8 cellular contexts compared by ENCODE assay signal in genomic region chr9:129176786-129177442, GRCh38. TPM values are rescaled to one million over a fixed set of nuclear protein-coding genes. Genes with fewer than 3 reads are reported as not detected.
DNase-seq lines count a peak whose midpoint lies in the region; ATAC-seq and TF ChIP-seq lines count a peak whose summit lies in the region.

No MANE protein-coding gene starts in this region.

- peaks cover 9 to 20% (median 9%) of the 10 kb centered on the region in 3 donors for H3K4me1 Mint-ChIP-seq in CD8-positive, alpha-beta memory T cell
- H3K4me1 Mint-ChIP-seq in activated CD8-positive, alpha-beta memory T cell treated with anti-CD3 and anti-CD28 coated beads, Interleukin-2, amount 10 ng/mL, durations not matched to agents 7 days and 5 days: peaks cover 12% of the 10 kb centered on the region

- no peak for TF ChIP-seq POLR2A in ovary (IDR thresholded peaks at IDR 0.05)

- no peaks in the 10 kb centered on the region for H3K9me3 ChIP-seq in CD8-positive, alpha-beta memory T cell (ENCODE audit: low read length)
- H3K9me3 ChIP-seq in ovary: no peaks in the 10 kb centered on the region

- no peaks in the 10 kb centered on the region for H3K4me1 ChIP-seq in CD8-positive, alpha-beta memory T cell (ENCODE audit: insufficient read depth, low read length)
- H3K4me1 ChIP-seq in ovary (ENCODE audit: insufficient read depth): peaks cover 14% of the 10 kb centered on the region

- no peaks in the 10 kb centered on the region for H3K9me3 Mint-ChIP-seq in CD8-positive, alpha-beta memory T cell
- H3K9me3 Mint-ChIP-seq in activated CD8-positive, alpha-beta memory T cell treated with anti-CD3 and anti-CD28 coated beads, Interleukin-2, amount 10 ng/mL, durations not matched to agents 7 days and 5 days (ENCODE audit: low read depth): no peaks in the 10 kb centered on the region

- peak in 1 of 5 donors; percentile 18 for DNase-seq in CD8-positive, alpha-beta memory T cell
- DNase-seq in HL-60 (ENCODE audit: low read depth in 1 of 2, low spot score in 1 of 2) (peak in 1 of 2 experiments; percentile 30), foreskin fibroblast (peak in 1 of 2 donors; percentile 64), ovary (peak; percentile 55 to 74 (median 70)), A172 (ENCODE audit: low spot score) (no peak)
- peak; percentile 47 for DNase-seq in activated CD8-positive, alpha-beta memory T cell treated with anti-CD3 and anti-CD28 coated beads, Interleukin-2, amount 10 ng/mL, durations not matched to agents 7 days and 5 days

- intact Hi-C loops in ovary (cut with DNase I): loop anchor here (1.0 to 10.0 kb wide), 11 partner anchors 34 to 433 kb away; no protein-coding TSS in a partner anchor

- ATAC-seq in activated CD8-positive, alpha-beta memory T cell treated with anti-CD3 and anti-CD28 coated beads, Interleukin-2, amount 10 ng/mL, durations not matched to agents 7 days and 5 days: no peak
- no peak for ATAC-seq in GM18520 (IDR thresholded peaks at IDR 0.05; ENCODE audit: unreplicated experiment)
- ATAC-seq in HG02973 (IDR thresholded peaks at IDR 0.05; ENCODE audit: unreplicated experiment): no peak

- H3K4me3 Mint-ChIP-seq in CD8-positive, alpha-beta memory T cell: peak overlapping the region; percentile 88 to 98 (median 91)
- H3K4me3 Mint-ChIP-seq in activated CD8-positive, alpha-beta memory T cell treated with anti-CD3 and anti-CD28 coated beads, Interleukin-2, amount 10 ng/mL, durations not matched to agents 7 days and 5 days: peak overlapping the region; percentile 74

- 0 to 1% (median 1%) methylated on average over 45 to 70 of the region's 70 CpGs for WGBS in ovary, 3 donors

- H3K27me3 ChIP-seq in CD8-positive, alpha-beta memory T cell (ENCODE audit: insufficient read depth, low read length, poor library complexity, severe bottlenecking): peaks cover 4% of the 10 kb centered on the region
- H3K27me3 ChIP-seq in HL-60 (ENCODE audit: insufficient read depth, poor library complexity, severe bottlenecking): no peaks in the 10 kb centered on the region
- no peaks in the 10 kb centered on the region for H3K27me3 ChIP-seq in ovary

- TF ChIP-seq EP300 in ovary (IDR thresholded peaks at IDR 0.05): no peak

- CTCF ChIA-PET in CD8-positive, alpha-beta memory T cell (lab: Charles Lee): interaction anchor here (0.6 to 8.8 kb wide), 12 partner anchors 10 to 1783 kb away, joined by 3 to 122 read pairs (median 6); no protein-coding TSS in a partner anchor
- CTCF ChIA-PET in activated CD8-positive, alpha-beta memory T cell treated with anti-CD3 and anti-CD28 coated beads, Interleukin-2, amount 10 ng/mL, durations not matched to agents 7 days and 5 days (lab: Charles Lee): interaction anchor here (0.8 to 13.4 kb wide), 10 partner anchors 11 to 448 kb away, joined by 3 to 249 read pairs (median 6); partner anchors contain the start of gene NTMT1

- H3K36me3 ChIP-seq in CD8-positive, alpha-beta memory T cell (ENCODE audit: insufficient read depth, low read length): no peaks in the 10 kb centered on the region
- no peaks in the 10 kb centered on the region for H3K36me3 ChIP-seq in ovary

- H3K27ac ChIP-seq in CD8-positive, alpha-beta memory T cell (ENCODE audit: low read depth, low read length): peak overlapping the region; percentile 72
- H3K27ac ChIP-seq in HL-60 (replicated peaks) (peak overlapping the region; percentile 67), ovary (peak overlapping the region; percentile 97 to 99)

- peaks cover 0 to 11% of the 10 kb centered on the region in 2 donors for H3K27me3 Mint-ChIP-seq in CD8-positive, alpha-beta memory T cell
- H3K27me3 Mint-ChIP-seq in activated CD8-positive, alpha-beta memory T cell treated with anti-CD3 and anti-CD28 coated beads, Interleukin-2, amount 10 ng/mL, durations not matched to agents 7 days and 5 days: peaks cover 19% of the 10 kb centered on the region

- no peak for TF ChIP-seq CTCF in HL-60 (IDR thresholded peaks at IDR 0.05; ENCODE audit: insufficient read depth, low read length)
- no peak for TF ChIP-seq CTCF in foreskin fibroblast (IDR thresholded peaks at IDR 0.05; ENCODE audit: low read depth, low read length)
- TF ChIP-seq CTCF in ovary (IDR thresholded peaks at IDR 0.05): peak in 1 of 3 donors; percentile 10

- H3K27ac Mint-ChIP-seq in CD8-positive, alpha-beta memory T cell: peak overlapping the region in 2 of 8 donors; percentile 58 to 60
- peak overlapping the region; percentile 19 for H3K27ac Mint-ChIP-seq in activated CD8-positive, alpha-beta memory T cell treated with anti-CD3 and anti-CD28 coated beads, Interleukin-2, amount 10 ng/mL, durations not matched to agents 7 days and 5 days

- POLR2A ChIA-PET in CD8-positive, alpha-beta memory T cell (lab: Charles Lee): interaction anchor here (0.6 to 4.9 kb wide), 8 partner anchors 34 to 862 kb away, joined by 5 to 36 read pairs (median 9); no protein-coding TSS in a partner anchor

- peaks cover 0 to 10% (median 0%) of the 10 kb centered on the region in 3 donors for H3K36me3 Mint-ChIP-seq in CD8-positive, alpha-beta memory T cell
- H3K36me3 Mint-ChIP-seq in activated CD8-positive, alpha-beta memory T cell treated with anti-CD3 and anti-CD28 coated beads, Interleukin-2, amount 10 ng/mL, durations not matched to agents 7 days and 5 days: no peaks in the 10 kb centered on the region

- H3K4me3 ChIP-seq in CD8-positive, alpha-beta memory T cell (ENCODE audit: low read length): peak overlapping the region; percentile 67
- H3K4me3 ChIP-seq in HL-60 (replicated peaks; ENCODE audit: insufficient read depth, low read length) (peak overlapping the region; percentile 77), foreskin fibroblast (ENCODE audit: low read depth in 1 of 2, low read length in 2 of 2) (peak overlapping the region; percentile 86 to 95), ovary (peak overlapping the region; percentile 52)

RNA-seq across cellular contexts. Expression of gene IER5L, which starts 1.1 kb away (rescaled TPM):
- 1 to 10 TPM; 2.8 to 3.0 TPM for total RNA-seq in CD8-positive, alpha-beta memory T cell
- polyA plus RNA-seq in CD8-positive, alpha-beta memory T cell: 0.16 TPM
- 1 to 10 TPM; 4.9 to 6.1 TPM for total RNA-seq in activated CD8-positive, alpha-beta memory T cell treated with anti-CD3 and anti-CD28 coated beads, Interleukin-2, amount 10 ng/mL, durations not matched to agents 7 days and 5 days
- total RNA-seq in ovary: 10 to 100 TPM; 15.4 to 74.3 (median 45.0) TPM
- polyA plus RNA-seq in ovary: 10 to 100 TPM in 1 of 2 donors, 1 to 10 TPM in 1; 2.5 to 14.9 TPM
- total RNA-seq in A172 (2014; rRNA removed; shearing (Covaris generic)): 53.3 and 55.8 TPM in 2 replicates
